Comparison of ENCODE assay signal across 1 cellular context in the genomic region with DNA sequence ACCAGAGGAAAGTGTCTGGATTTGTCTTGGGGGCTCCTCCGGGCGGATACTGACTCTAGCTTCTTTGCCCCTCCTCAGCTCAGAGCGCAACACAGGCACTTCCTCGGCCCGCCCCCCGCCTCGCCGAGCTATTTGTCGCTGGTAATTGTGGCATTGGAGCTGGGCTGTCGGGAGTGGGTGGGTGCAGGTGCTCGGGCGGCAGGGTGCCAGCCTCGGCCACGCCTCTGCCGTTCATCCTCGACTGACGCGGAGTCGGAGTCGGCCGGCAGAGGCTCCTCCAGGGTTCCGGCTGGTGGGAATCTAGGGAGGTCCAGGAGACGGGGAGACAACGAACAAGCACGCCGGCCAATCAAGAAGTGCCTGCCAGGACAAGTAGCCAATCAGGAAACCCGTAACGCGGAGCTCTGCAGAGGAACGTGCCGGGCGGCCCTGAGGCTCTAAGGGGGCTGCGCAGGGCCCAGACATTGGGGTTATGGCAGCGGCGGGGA.
TF ChIP-seq lines count a peak whose summit lies in the region.

No MANE protein-coding gene starts in this region.

TF ChIP-seq in HEK293, 187 proteins besides CTCF, POLR2A, EP300 and RAD21 (continued from another document):
- TF ChIP-seq ZNF19 (tag by site-specific recombination; IDR thresholded peaks at IDR 0.05; ENCODE audit: low read depth) (no peak), ZFHX2 (tag by site-specific recombination; conservative IDR thresholded peaks at IDR 0.05) (peak; percentile 84), ZNF549 (tag by site-specific recombination; IDR thresholded peaks at IDR 0.05) (no peak), SP2 (tag by site-specific recombination; IDR thresholded peaks at IDR 0.05) (peak; percentile 88), ZNF660 (tag by site-specific recombination; IDR thresholded peaks at IDR 0.05) (no peak), ZNF416 (tag by site-specific recombination; IDR thresholded peaks at IDR 0.05) (no peak), ZIC2 (tag by site-specific recombination; IDR thresholded peaks at IDR 0.05) (peak; percentile 39), EGR2 (tag by site-specific recombination; IDR thresholded peaks at IDR 0.05; ENCODE audit: low read depth) (peak; percentile 74), ZNF112 (tag by site-specific recombination; IDR thresholded peaks at IDR 0.05) (no peak), GLIS1 (tag by site-specific recombination; IDR thresholded peaks at IDR 0.05) (peak; percentile 53; the same call in 1 of the 2 replicates), SP3 (tag by site-specific recombination; IDR thresholded peaks at IDR 0.05) (peak; percentile 38; the same call in 1 of the 2 replicates), KLF1 (tag by site-specific recombination; IDR thresholded peaks at IDR 0.05) (0 out of 2 replicates have a peak, but pooled peaks have one; percentile 41), ZBTB6 (tag by site-specific recombination; IDR thresholded peaks at IDR 0.05) (no peak), IKZF3 (tag by site-specific recombination; IDR thresholded peaks at IDR 0.05) (peak; percentile 70), ZNF335 (tag by site-specific recombination; conservative IDR thresholded peaks at IDR 0.05) (peak; percentile 85), ZNF155 (tag by site-specific recombination; IDR thresholded peaks at IDR 0.05) (no peak), KLF9 (tag by site-specific recombination; IDR thresholded peaks at IDR 0.05; ENCODE audit: low read depth) (peak; percentile 53; the same call in 1 of the 2 replicates), GLIS2 (tag by site-specific recombination; IDR thresholded peaks at IDR 0.05) (peak; percentile 92), SALL2 (tag by site-specific recombination; IDR thresholded peaks at IDR 0.05; ENCODE audit: borderline replicate concordance) (no peak)
- TF ChIP-seq, protein P1, sequence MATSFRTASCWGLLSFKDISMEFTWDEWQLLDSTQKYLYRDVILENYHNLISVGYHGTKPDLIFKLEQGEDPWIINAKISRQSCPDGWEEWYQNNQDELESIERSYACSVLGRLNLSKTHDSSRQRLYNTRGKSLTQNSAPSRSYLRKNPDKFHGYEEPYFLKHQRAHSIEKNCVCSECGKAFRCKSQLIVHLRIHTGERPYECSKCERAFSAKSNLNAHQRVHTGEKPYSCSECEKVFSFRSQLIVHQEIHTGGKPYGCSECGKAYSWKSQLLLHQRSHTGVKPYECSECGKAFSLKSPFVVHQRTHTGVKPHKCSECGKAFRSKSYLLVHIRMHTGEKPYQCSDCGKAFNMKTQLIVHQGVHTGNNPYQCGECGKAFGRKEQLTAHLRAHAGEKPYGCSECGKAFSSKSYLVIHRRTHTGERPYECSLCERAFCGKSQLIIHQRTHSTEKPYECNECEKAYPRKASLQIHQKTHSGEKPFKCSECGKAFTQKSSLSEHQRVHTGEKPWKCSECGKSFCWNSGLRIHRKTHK (tag by site-specific recombination; IDR thresholded peaks at IDR 0.05): no peak
